In the genomic region with DNA sequence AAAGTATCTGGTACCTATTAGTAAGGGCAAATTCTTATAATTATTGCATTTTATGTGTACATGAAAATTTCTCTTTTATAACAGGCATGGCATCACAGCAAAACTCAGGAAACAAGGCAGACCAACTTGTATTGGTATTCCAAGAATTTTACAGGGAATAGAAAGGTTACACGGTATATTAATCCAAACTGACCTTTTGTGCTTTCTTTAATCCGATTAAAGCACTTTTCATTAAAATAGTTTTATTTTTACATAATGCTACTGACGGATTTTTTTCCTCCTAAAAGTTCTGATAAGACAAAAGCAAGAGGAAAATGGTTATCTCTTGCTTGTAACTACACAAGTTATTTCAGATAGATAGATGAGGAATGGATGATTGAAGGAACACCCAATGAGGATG, we compare ENCODE assay signal across 35 cellular contexts.
"Had no signal": no experiment of that assay in that cellular context is flagged by ENCODE, and none has a peak within 500 bp of the region (broad histone marks: within the 10 kb centered on the region; RNA-seq: fewer than 3 reads in every experiment).

No MANE protein-coding gene starts in this region.

- H3K4me2 ChIP-seq: KMS-11 had no signal

- H3K9me3 ChIP-seq: MG63 had no signal

- H3K9ac ChIP-seq: KMS-11 had no signal

- H3K4me3 ChIP-seq: MG63 had no signal

- H3K36me3 ChIP-seq: MG63 had no signal

- H3K27ac ChIP-seq: KMS-11 had no signal

- DNase-seq: Karpas-422, Kasumi-1, KG1, MG63, MM.1S, MV-4-11, NCI-H1048, NCI-H1092, NCI-H1092 treated with DMSO at 0.1 percent for 48 hours, NCI-H1105, NCI-H1105 treated with DMSO at 0.1 percent for 48 hours, NCI-H1417, NCI-H1417 treated with DMSO at 0.1 percent for 48 hours, NCI-H1436, NCI-H1436 treated with DMSO at 0.1 percent for 48 hours, NCI-H146, NCI-H1694, NCI-H1694 treated with DMSO at 0.1 percent for 48 hours, NCI-H187, NCI-H187 treated with DMSO at 0.1 percent for 48 hours, NCI-H1930, NCI-H2029, NCI-H2029 treated with DMSO at 0.1 percent for 48 hours, NCI-H2081, NCI-H2081 treated with DMSO at 0.1 percent for 48 hours, NCI-H2107, NCI-H2171, NCI-H2171 treated with DMSO at 0.1 percent for 48 hours, NCI-H2227 treated with DMSO at 0.1 percent for 48 hours, NCI-H226, NCI-H345, NCI-H446, NCI-H446 treated with DMSO at 0.1 percent for 48 hours, NCI-H510A had no signal
